Comparison of ENCODE assay signal across 8 cellular contexts in genomic region chr1:161605024-161605423, GRCh38. TPM values are rescaled to one million over a fixed set of nuclear protein-coding genes. Genes with fewer than 3 reads are reported as not detected.
"Had no signal": no experiment of that assay in that cellular context is flagged by ENCODE, and none has a peak within 500 bp of the region (broad histone marks: within the 10 kb centered on the region; RNA-seq: fewer than 3 reads in every experiment).

No MANE protein-coding gene starts in this region.

RNA-seq across cellular contexts. Expression of gene FCGR3B, which starts 26.0 kb away (rescaled TPM):
- total RNA-seq: LHCN-M2, MCF 10A, NCI-H460, OCI-LY7, PC-9, RPMI7951, SJCRH30, SK-MEL-5 had no signal

RNA-seq across cellular contexts. Expression of gene FCGR3A, which starts 55.4 kb away (rescaled TPM):
- total RNA-seq: LHCN-M2, MCF 10A, NCI-H460, OCI-LY7, PC-9, RPMI7951, SJCRH30, SK-MEL-5 had no signal

RNA-seq across cellular contexts. Expression of gene FCGR2B, which starts 57.9 kb away (rescaled TPM):
- total RNA-seq: LHCN-M2, MCF 10A, NCI-H460, PC-9, SJCRH30 had no signal
